ENCODE assay signal across 20 cellular contexts in the genomic region with DNA sequence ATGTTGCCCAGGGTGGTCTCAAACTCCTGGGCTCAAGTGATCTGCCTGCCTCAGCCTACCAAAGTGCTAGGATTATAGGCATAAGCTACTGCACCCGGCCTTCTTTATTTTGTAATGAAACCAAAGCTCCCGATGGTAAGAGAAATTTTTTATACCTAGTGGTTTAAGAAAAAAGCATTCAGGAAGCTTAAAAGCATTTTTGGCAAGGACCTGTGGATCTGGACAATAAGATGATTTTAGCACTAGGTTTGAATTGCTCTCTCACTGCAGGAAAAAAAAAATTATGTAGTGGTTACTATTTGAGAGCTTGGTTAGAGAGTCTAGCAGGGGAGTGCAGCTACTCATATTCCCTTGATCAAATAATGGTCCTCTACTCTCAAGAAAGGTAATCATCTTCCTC.
"Had no signal": no experiment of that assay in that cellular context is flagged by ENCODE, and none has a peak within 500 bp of the region (broad histone marks: within the 10 kb centered on the region; RNA-seq: fewer than 3 reads in every experiment).

No MANE protein-coding gene starts in this region.

- H3K9me3 ChIP-seq: left lung, neutrophil, pancreas, right lobe of liver had no signal

- H3K36me3 ChIP-seq: left lung, neutrophil, pancreas, right lobe of liver, WERI-Rb-1 had no signal

- ATAC-seq: left lung; natural killer cell treated with Interleukin-12 subunit alpha and Interleukin-12 subunit beta and Interleukin-15 and Interleukin-18, amount 100 ng/mL, for 72 hours; pancreas; right lobe of liver; stimulated activated naive CD8-positive, alpha-beta T cell treated with anti-CD3 and anti-CD28 coated beads, Interleukin-15, amount 100 ng/mL, for 72 hours had no signal

- DNase-seq: activated CD4-positive, alpha-beta T cell treated with anti-CD3 and anti-CD28 coated beads for 1 hour; activated CD8-positive, alpha-beta memory T cell treated with anti-CD3 and anti-CD28 coated beads for 24 hours; activated CD8-positive, alpha-beta memory T cell treated with anti-CD3 and anti-CD28 coated beads, Interleukin-2, amount 50 U/mL, for 48 hours; activated effector memory CD4-positive, alpha-beta T cell treated with anti-CD3 and anti-CD28 coated beads, Interleukin-2, amount 50 U/mL, for 16 hours; activated T-cell treated with anti-CD3 and anti-CD28 coated beads, Interleukin-2, amount 50 U/mL, for 48 hours; cerebellar nuclear complex; cortex of kidney; erythroblast; foreskin melanocyte; kidney; left lung; pancreas; right lobe of liver; small intestine; stimulated activated CD4-positive, alpha-beta T cell treated with anti-CD3 and anti-CD28 coated beads, Interleukin-15, amount 100 ng/mL, for 24 hours; stimulated activated CD4-positive, alpha-beta T cell treated with anti-CD3 and anti-CD28 coated beads, Interleukin-2, amount 100 ng/mL, for 48 hours; stimulated activated naive CD8-positive, alpha-beta T cell treated with anti-CD3 and anti-CD28 coated beads, Interleukin-15, amount 100 ng/mL, for 72 hours; WERI-Rb-1 had no signal

- H3K27me3 ChIP-seq: left lung, neutrophil, pancreas, right lobe of liver had no signal

- H3K4me1 ChIP-seq: left lung, pancreas, right lobe of liver had no signal

- H3K27ac ChIP-seq: left lung, neutrophil, pancreas, right lobe of liver, WERI-Rb-1 had no signal

- H3K4me3 ChIP-seq: left lung, pancreas, right lobe of liver had no signal
